ENCODE assay signal across 10 cellular contexts in the genomic region with DNA sequence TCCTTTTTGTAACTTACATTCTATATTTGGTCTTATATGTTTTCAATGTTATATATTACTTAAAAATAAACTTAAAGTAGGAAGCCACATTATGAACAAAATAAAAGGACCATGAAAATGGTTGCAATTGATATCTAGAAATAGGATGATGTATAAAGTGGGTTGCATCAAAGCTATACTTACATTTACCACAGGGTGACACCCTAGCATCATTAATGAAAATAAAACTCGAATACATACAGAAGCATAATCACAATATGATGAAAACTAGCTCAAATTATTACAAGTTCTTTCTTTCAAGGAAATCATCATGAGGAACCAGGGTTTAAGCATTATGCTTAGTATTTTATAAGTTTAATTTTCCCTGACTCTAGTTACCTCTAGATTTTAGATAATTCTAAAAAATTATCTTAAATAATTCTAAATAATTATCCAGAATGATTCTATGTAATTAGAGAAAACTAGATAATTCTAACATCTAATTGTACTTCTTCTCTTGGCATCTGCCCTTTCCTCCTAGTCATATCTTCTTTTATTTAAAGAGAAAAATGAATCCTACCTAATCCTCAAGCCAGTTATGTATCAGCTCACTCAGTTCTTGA. TPM values are rescaled to one million over a fixed set of nuclear protein-coding genes. Genes with fewer than 3 reads are reported as not detected.
DNase-seq lines count a peak whose midpoint lies in the region; ATAC-seq and TF ChIP-seq lines count a peak whose summit lies in the region.
"Had no signal": no experiment of that assay in that cellular context is flagged by ENCODE, and none has a peak within 500 bp of the region (broad histone marks: within the 10 kb centered on the region; RNA-seq: fewer than 3 reads in every experiment).

No MANE protein-coding gene starts in this region.

- no peak for ATAC-seq in lower lobe of right lung
- no peak for ATAC-seq in GM19395 (IDR thresholded peaks at IDR 0.05; ENCODE audit: unreplicated experiment)
- ATAC-seq in GM21447 (IDR thresholded peaks at IDR 0.05; ENCODE audit: unreplicated experiment): no peak
- ATAC-seq in HG02981 (IDR thresholded peaks at IDR 0.05; ENCODE audit: unreplicated experiment): no peak

- H3K4me3 ChIP-seq in cardiac fibroblast (replicated peaks in 1 of 2; ENCODE audit: low read depth in 2 of 2, low read length in 2 of 2) (no peak overlapping the region), lower lobe of right lung (no peak overlapping the region)
- H3K4me3 ChIP-seq: BLaER1 treated with 17β-estradiol and CSF1 and Interleukin-3, amounts not matched to agents 10 nM and 100 nM had no signal

- H3K36me3 ChIP-seq in lower lobe of right lung: no peaks in the 10 kb centered on the region
- H3K36me3 ChIP-seq: BLaER1 treated with 17β-estradiol and CSF1 and Interleukin-3, amounts not matched to agents 10 nM and 100 nM had no signal

- no peaks in the 10 kb centered on the region for H3K9me3 ChIP-seq in lower lobe of right lung
- H3K9me3 ChIP-seq: BLaER1 treated with 17β-estradiol and CSF1 and Interleukin-3, amounts not matched to agents 10 nM and 100 nM had no signal

- TF ChIP-seq CTCF in cardiac fibroblast (IDR thresholded peaks at IDR 0.05; ENCODE audit: low read depth, low read length) (peak; percentile 50), lower lobe of right lung (IDR thresholded peaks at IDR 0.05) (peak; percentile 64)

- intact Hi-C loops in lower lobe of right lung (cut with DNase I): loop anchor here (10.0 kb wide), 2 partner anchors 424 to 714 kb away; no protein-coding TSS in a partner anchor

- H3K27ac ChIP-seq in lower lobe of right lung: no peak overlapping the region
- H3K27ac ChIP-seq: BLaER1 treated with 17β-estradiol and CSF1 and Interleukin-3, amounts not matched to agents 10 nM and 100 nM had no signal

- no peaks in the 10 kb centered on the region for H3K4me1 ChIP-seq in lower lobe of right lung
- H3K4me1 ChIP-seq: BLaER1 treated with 17β-estradiol and CSF1 and Interleukin-3, amounts not matched to agents 10 nM and 100 nM had no signal

- no peaks in the 10 kb centered on the region for H3K27me3 ChIP-seq in lower lobe of right lung (ENCODE audit: low read depth)
- H3K27me3 ChIP-seq: BLaER1 treated with 17β-estradiol and CSF1 and Interleukin-3, amounts not matched to agents 10 nM and 100 nM had no signal

- peak; percentile 4 for DNase-seq in NCI-H2029 (lab: John Stamatoyannopoulos, UW)
- no peak for DNase-seq in NCI-H2029 treated with DMSO at 0.1 percent for 48 hours (lab: John Stamatoyannopoulos, UW)
- peak; percentile 4 to 81 (median 8) for DNase-seq in NCI-H1417 (lab: John Stamatoyannopoulos, UW)
- peak; percentile 62 to 69 for DNase-seq in cardiac fibroblast (ENCODE audit: low read depth in 2 of 2)
- DNase-seq in lower lobe of right lung: no peak

RNA-seq across cellular contexts. Expression of gene TAS2R7, which starts 31.2 kb away (rescaled TPM):
- total RNA-seq in lower lobe of right lung: not detected
- total RNA-seq: activated CD8-positive, alpha-beta memory T cell treated with anti-CD3 and anti-CD28 coated beads for 36 hours had no signal

RNA-seq across cellular contexts. Expression of gene TAS2R8, which starts 35.9 kb away (rescaled TPM):
- total RNA-seq in lower lobe of right lung: not detected
- total RNA-seq: activated CD8-positive, alpha-beta memory T cell treated with anti-CD3 and anti-CD28 coated beads for 36 hours had no signal

RNA-seq across cellular contexts. Expression of gene TAS2R9, which starts 38.7 kb away (rescaled TPM):
- not detected for total RNA-seq in lower lobe of right lung
- total RNA-seq: activated CD8-positive, alpha-beta memory T cell treated with anti-CD3 and anti-CD28 coated beads for 36 hours had no signal

RNA-seq across cellular contexts. Expression of gene YBX3, which starts 48.1 kb away (rescaled TPM):
- total RNA-seq in lower lobe of right lung: 278 TPM

RNA-seq across cellular contexts. Expression of gene TAS2R10, which starts 54.9 kb away (rescaled TPM):
- 0.35 TPM for total RNA-seq in lower lobe of right lung

Comparison
In these comparisons a context has a peak if more than half of its experiments do, and no peak if none do; other contexts are left out.
1. DNase-seq: peak in NCI-H2029 (single experiment), NCI-H1417 (3 of 3) and cardiac fibroblast (2 of 2); none in NCI-H2029 treated with DMSO at 0.1 percent for 48 hours (single experiment) and lower lobe of right lung (single experiment).